In the genomic region with DNA sequence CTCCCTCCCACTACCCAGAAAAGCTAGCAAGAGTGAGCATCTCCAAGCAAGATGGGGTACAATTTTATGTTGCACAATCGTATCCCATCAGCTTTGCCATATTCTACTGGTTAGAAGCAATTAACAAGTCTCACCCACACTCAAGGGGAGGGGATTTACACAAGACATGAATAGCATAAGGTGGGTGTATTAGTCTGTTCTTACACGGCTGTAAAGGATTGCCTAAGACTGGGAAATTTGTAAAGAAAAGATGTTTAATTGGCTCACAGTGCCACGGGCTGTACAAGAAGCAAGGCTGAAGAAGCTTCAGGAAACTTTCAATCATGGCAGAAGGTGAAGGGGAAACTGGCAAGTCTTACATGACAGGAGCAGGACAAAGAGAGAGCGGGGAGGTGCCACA, we compare ENCODE assay signal across 15 cellular contexts.
A peak's percentile ranks its signal among the peaks of the same experiment; 100 is the strongest.
DNase-seq lines count a peak whose midpoint lies in the region; ATAC-seq and TF ChIP-seq lines count a peak whose summit lies in the region.
"Had no signal": no experiment of that assay in that cellular context is flagged by ENCODE, and none has a peak within 500 bp of the region (broad histone marks: within the 10 kb centered on the region; RNA-seq: fewer than 3 reads in every experiment).

No MANE protein-coding gene starts in this region.

- peaks cover 5% of the 10 kb centered on the region for H3K36me3 Mint-ChIP-seq in natural killer cell treated with Interleukin-12 subunit alpha and Interleukin-12 subunit beta and Interleukin-15 and Interleukin-18, amount 100 ng/mL, for 72 hours
- H3K36me3 Mint-ChIP-seq in natural killer cell (no peaks in the 10 kb centered on the region), activated B cell treated with CpG ODN at 0.5 μM for 24 hours (ENCODE audit: low read depth) (peaks cover 12% of the 10 kb centered on the region)
- peaks cover 47% of the 10 kb centered on the region for H3K36me3 Mint-ChIP-seq in stimulated activated naive CD8-positive, alpha-beta T cell treated with anti-CD3 and anti-CD28 coated beads, Interleukin-15, Interleukin-2, amounts not matched to agents 100 ng/mL and 50 ng/mL, for 24 hours (ENCODE audit: low read depth)

- CTCF ChIA-PET in activated B cell treated with CpG ODN at 0.5 μM for 24 hours (lab: Charles Lee) = interaction anchor here (1.5 to 3.8 kb wide), 3 partner anchors 49 to 279 kb away, joined by 4 to 15 read pairs (median 5); no protein-coding TSS in a partner anchor

- no peak overlapping the region for H3K4me3 ChIP-seq in fibroblast of villous mesenchyme (ENCODE audit: low read depth, low read length)

- intact Hi-C loops in natural killer cell (cut with micrococcal nuclease) = no loop called here
- intact Hi-C loops in activated B cell treated with CpG ODN at 0.5 μM for 24 hours (cut with micrococcal nuclease) = loop anchor here (5.0 kb wide), 1 partner anchor 939 kb away; the partner anchor contains the start of gene SLC38A2

- TF ChIP-seq CTCF in natural killer cell (IDR thresholded peaks at IDR 0.05) (no peak), activated B cell treated with CpG ODN at 0.5 μM for 24 hours (IDR thresholded peaks at IDR 0.05) (no peak), fibroblast of villous mesenchyme (IDR thresholded peaks at IDR 0.05; ENCODE audit: insufficient read depth, low read depth, low read length) (no peak)

- no peaks in the 10 kb centered on the region for H3K27me3 Mint-ChIP-seq in natural killer cell treated with Interleukin-12 subunit alpha and Interleukin-12 subunit beta and Interleukin-15 and Interleukin-18, amount 100 ng/mL, for 72 hours
- H3K27me3 Mint-ChIP-seq in natural killer cell (ENCODE audit: low read depth in 2 of 2) (no peaks in the 10 kb centered on the region), activated B cell treated with CpG ODN at 0.5 μM for 24 hours (no peaks in the 10 kb centered on the region)
- no peaks in the 10 kb centered on the region for H3K27me3 Mint-ChIP-seq in stimulated activated naive CD8-positive, alpha-beta T cell treated with anti-CD3 and anti-CD28 coated beads, Interleukin-15, Interleukin-2, amounts not matched to agents 100 ng/mL and 50 ng/mL, for 24 hours

- peaks cover 62 to 74% of the 10 kb centered on the region in 2 donors for H3K4me1 Mint-ChIP-seq in natural killer cell treated with Interleukin-12 subunit alpha and Interleukin-12 subunit beta and Interleukin-15 and Interleukin-18, amount 100 ng/mL, for 72 hours (ENCODE audit: low read depth in 2 of 2)
- H3K4me1 Mint-ChIP-seq in natural killer cell (peaks cover 22 to 24% of the 10 kb centered on the region in 2 donors), activated B cell treated with CpG ODN at 0.5 μM for 24 hours (peaks cover 77% of the 10 kb centered on the region)
- H3K4me1 Mint-ChIP-seq in stimulated activated naive CD8-positive, alpha-beta T cell treated with anti-CD3 and anti-CD28 coated beads, Interleukin-15, Interleukin-2, amounts not matched to agents 100 ng/mL and 50 ng/mL, for 24 hours (ENCODE audit: low read depth) = peaks cover 91% of the 10 kb centered on the region

- peak; percentile 64 to 89 for ATAC-seq in natural killer cell treated with Interleukin-12 subunit alpha and Interleukin-12 subunit beta and Interleukin-15 and Interleukin-18, amount 100 ng/mL, for 72 hours
- ATAC-seq in natural killer cell (no peak), activated B cell treated with CpG ODN at 0.5 μM for 24 hours (ENCODE audit: low read depth) (no peak)
- ATAC-seq: PC-3 had no signal

- H3K9me3 Mint-ChIP-seq in natural killer cell treated with Interleukin-12 subunit alpha and Interleukin-12 subunit beta and Interleukin-15 and Interleukin-18, amount 100 ng/mL, for 72 hours = no peaks in the 10 kb centered on the region
- H3K9me3 Mint-ChIP-seq in natural killer cell (no peaks in the 10 kb centered on the region), activated B cell treated with CpG ODN at 0.5 μM for 24 hours (peaks cover 4% of the 10 kb centered on the region)
- H3K9me3 Mint-ChIP-seq in stimulated activated naive CD8-positive, alpha-beta T cell treated with anti-CD3 and anti-CD28 coated beads, Interleukin-15, Interleukin-2, amounts not matched to agents 100 ng/mL and 50 ng/mL, for 24 hours = peaks cover 30% of the 10 kb centered on the region

- POLR2A ChIA-PET in activated B cell treated with CpG ODN at 0.5 μM for 24 hours (lab: Charles Lee) = interaction anchor here (0.9 to 2.0 kb wide), 6 partner anchors 9 to 232 kb away, joined by 3 to 7 read pairs (median 4); partner anchors contain the start of gene AMIGO2

- peak overlapping the region; percentile 57 to 72 for H3K27ac Mint-ChIP-seq in natural killer cell treated with Interleukin-12 subunit alpha and Interleukin-12 subunit beta and Interleukin-15 and Interleukin-18, amount 100 ng/mL, for 72 hours
- H3K27ac Mint-ChIP-seq in natural killer cell (peak overlapping the region in 1 of 2 donors; percentile 23), activated B cell treated with CpG ODN at 0.5 μM for 24 hours (peak overlapping the region; percentile 57)
- H3K27ac Mint-ChIP-seq in stimulated activated naive CD8-positive, alpha-beta T cell treated with anti-CD3 and anti-CD28 coated beads, Interleukin-15, Interleukin-2, amounts not matched to agents 100 ng/mL and 50 ng/mL, for 24 hours = peak overlapping the region; percentile 75

- DNase-seq in natural killer cell treated with Interleukin-12 subunit alpha and Interleukin-12 subunit beta and Interleukin-15 and Interleukin-18, amount 100 ng/mL, for 72 hours (ENCODE audit: low spot score) = peak; percentile 66
- DNase-seq in natural killer cell (no peak), activated B cell treated with CpG ODN at 0.5 μM for 24 hours (no peak), fibroblast of villous mesenchyme (ENCODE audit: low read depth) (peak; percentile 48), HuH-7 (ENCODE audit: low spot score) (no peak), amniotic stem cell (lab: John Stamatoyannopoulos, UW) (no peak)
- DNase-seq: NCI-H1417 treated with DMSO at 0.1 percent for 48 hours, NCI-H187 treated with DMSO at 0.1 percent for 48 hours, NCI-H226, NCI-H524, NCI-H82, PC-3, RPMI8226, SIG-M5 had no signal

- H3K4me3 Mint-ChIP-seq in natural killer cell treated with Interleukin-12 subunit alpha and Interleukin-12 subunit beta and Interleukin-15 and Interleukin-18, amount 100 ng/mL, for 72 hours = peak overlapping the region; percentile 53
- H3K4me3 Mint-ChIP-seq in natural killer cell = no peak overlapping the region
- H3K4me3 Mint-ChIP-seq in activated B cell treated with CpG ODN at 0.5 μM for 24 hours = no peak overlapping the region
- no peak overlapping the region for H3K4me3 Mint-ChIP-seq in stimulated activated naive CD8-positive, alpha-beta T cell treated with anti-CD3 and anti-CD28 coated beads, Interleukin-15, Interleukin-2, amounts not matched to agents 100 ng/mL and 50 ng/mL, for 24 hours

Comparison
In these comparisons a context has a peak if more than half of its experiments do, and no peak if none do; other contexts are left out.
1. ATAC-seq: peak in natural killer cell treated with Interleukin-12 subunit alpha and Interleukin-12 subunit beta and Interleukin-15 and Interleukin-18, amount 100 ng/mL, for 72 hours (2 of 2); none in natural killer cell (0 of 3) and activated B cell treated with CpG ODN at 0.5 μM for 24 hours (single experiment).
2. DNase-seq: peak in natural killer cell treated with Interleukin-12 subunit alpha and Interleukin-12 subunit beta and Interleukin-15 and Interleukin-18, amount 100 ng/mL, for 72 hours (single experiment) and fibroblast of villous mesenchyme (single experiment); none in natural killer cell (single experiment), activated B cell treated with CpG ODN at 0.5 μM for 24 hours (single experiment), HuH-7 (single experiment) and amniotic stem cell (single experiment).